1 cellular context compared by ENCODE assay signal in genomic region chr16:1903845-1904820, GRCh38.
TF ChIP-seq lines count a peak whose summit lies in the region.

No MANE protein-coding gene starts in this region.

TF ChIP-seq in WTC11, 78 proteins besides CTCF, POLR2A, EP300 and RAD21 (continued from another document):
- no peak for TF ChIP-seq ZNF281 (CRISPR knock-in tag; IDR thresholded peaks at IDR 0.05)
TF ChIP-seq in WTC11: peak in this region for 0.
